ENCODE assay signal across 18 cellular contexts in the genomic region with DNA sequence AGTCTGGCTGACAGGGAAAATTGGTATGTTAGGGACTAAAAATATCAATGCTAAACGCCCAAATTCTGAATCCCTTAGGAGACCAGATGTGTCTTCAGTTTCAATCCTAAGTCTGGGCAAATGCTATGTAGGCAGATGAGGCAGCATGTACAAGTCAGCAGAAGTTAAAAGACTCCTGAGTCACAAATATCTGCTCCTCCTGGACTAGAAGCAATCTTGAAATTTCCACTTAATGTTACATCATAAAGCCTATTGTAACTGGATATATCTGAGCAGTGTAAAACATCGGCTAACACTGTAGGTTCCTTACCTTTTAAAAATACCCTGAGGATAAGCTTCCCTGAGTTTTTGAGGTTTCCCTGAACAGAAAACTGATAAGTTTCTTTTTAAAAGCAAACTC.
DNase-seq lines count a peak whose midpoint lies in the region; ATAC-seq and TF ChIP-seq lines count a peak whose summit lies in the region.
"Had no signal": no experiment of that assay in that cellular context is flagged by ENCODE, and none has a peak within 500 bp of the region (broad histone marks: within the 10 kb centered on the region; RNA-seq: fewer than 3 reads in every experiment).

No MANE protein-coding gene starts in this region.

- H3K36me3 Mint-ChIP-seq in Calu3 (ENCODE audit: insufficient read depth, unreplicated experiment) = peaks cover 4% of the 10 kb centered on the region
- H3K36me3 Mint-ChIP-seq in activated naive CD8-positive, alpha-beta T cell treated with anti-CD3 and anti-CD28 coated beads, Interleukin-2, amount 50 U/mL, for 24 hours (ENCODE audit: low read depth) = no peaks in the 10 kb centered on the region
- H3K36me3 Mint-ChIP-seq: activated naive CD8-positive, alpha-beta T cell treated with anti-CD3 and anti-CD28 coated beads, Interleukin-2, amount 10 ng/mL, durations not matched to agents 7 days and 5 days; CD4-positive, CD25-positive, alpha-beta regulatory T cell had no signal

- CTCF ChIA-PET in Calu3 (lab: Charles Lee) = no interaction called here

- H3K27me3 ChIP-seq in left lung (no peaks in the 10 kb centered on the region), heart right ventricle (no peaks in the 10 kb centered on the region), aorta (ENCODE audit: control insufficient read depth in 1 of 2, insufficient read depth in 2 of 2, low read length in 1 of 2) (no peaks in the 10 kb centered on the region)

- no peaks in the 10 kb centered on the region for H3K27me3 Mint-ChIP-seq in Calu3 (ENCODE audit: unreplicated experiment)
- no peaks in the 10 kb centered on the region for H3K27me3 Mint-ChIP-seq in activated naive CD8-positive, alpha-beta T cell treated with anti-CD3 and anti-CD28 coated beads, Interleukin-2, amount 50 U/mL, for 24 hours
- H3K27me3 Mint-ChIP-seq: activated B cell treated with CpG ODN at 0.5 μM for 24 hours; activated naive CD8-positive, alpha-beta T cell treated with anti-CD3 and anti-CD28 coated beads, Interleukin-2, amount 10 ng/mL, durations not matched to agents 7 days and 5 days; CD4-positive, CD25-positive, alpha-beta regulatory T cell; progenitor cell of endocrine pancreas had no signal

- H3K27ac ChIP-seq in left lung (no peak overlapping the region), heart right ventricle (no peak overlapping the region), aorta (ENCODE audit: low read depth in 1 of 2, low read length in 2 of 2) (no peak overlapping the region)
- H3K27ac ChIP-seq: HL-60 had no signal

- H3K27ac Mint-ChIP-seq in Calu3 (ENCODE audit: unreplicated experiment) = peak overlapping the region; percentile 86
- H3K27ac Mint-ChIP-seq in activated naive CD8-positive, alpha-beta T cell treated with anti-CD3 and anti-CD28 coated beads, Interleukin-2, amount 50 U/mL, for 24 hours = no peak overlapping the region
- H3K27ac Mint-ChIP-seq: activated B cell treated with CpG ODN at 0.5 μM for 24 hours; activated naive CD8-positive, alpha-beta T cell treated with anti-CD3 and anti-CD28 coated beads, Interleukin-2, amount 10 ng/mL, durations not matched to agents 7 days and 5 days; CD4-positive, CD25-positive, alpha-beta regulatory T cell; progenitor cell of endocrine pancreas had no signal

- DNase-seq in Calu3 (no peak), NCI-H69 (lab: John Stamatoyannopoulos, UW) (peak; percentile 58), choroid plexus epithelial cell (ENCODE audit: low read depth) (peak; percentile 94), left lung (no peak), heart right ventricle (no peak), aorta (no peak)
- no peak for DNase-seq in activated naive CD8-positive, alpha-beta T cell treated with anti-CD3 and anti-CD28 coated beads, Interleukin-2, amount 50 U/mL, for 24 hours
- DNase-seq: activated B cell treated with CpG ODN at 0.5 μM for 24 hours; activated CD8-positive, alpha-beta memory T cell treated with anti-CD3 and anti-CD28 coated beads, Interleukin-2, amount 50 U/mL, for 48 hours; activated naive CD8-positive, alpha-beta T cell treated with anti-CD3 and anti-CD28 coated beads, Interleukin-2, amount 10 ng/mL, durations not matched to agents 7 days and 5 days; CD4-positive, CD25-positive, alpha-beta regulatory T cell; effector CD4-positive, alpha-beta T cell; MV-4-11; NCI-H524; stimulated activated CD4-positive, alpha-beta T cell treated with anti-CD3 and anti-CD28 coated beads, Interleukin-4, amount 100 ng/mL, for 4 hours had no signal

- WGBS in heart right ventricle, 2 donors = 59 to 73% methylated on average over 2 of the region's 2 CpGs
- 43 to 50% methylated on average over 2 of the region's 2 CpGs for WGBS in aorta, 2 donors

- intact Hi-C loops in Calu3 (cut with micrococcal nuclease; ENCODE audit: unreplicated experiment) (no loop called here), left lung (cut with DNase I) (no loop called here), heart right ventricle (cut with DNase I) (no loop called here), aorta (cut with DNase I) (no loop called here)

- peaks cover 16% of the 10 kb centered on the region for H3K9me3 Mint-ChIP-seq in Calu3 (ENCODE audit: low read depth, unreplicated experiment)
- peaks cover 8% of the 10 kb centered on the region for H3K9me3 Mint-ChIP-seq in activated naive CD8-positive, alpha-beta T cell treated with anti-CD3 and anti-CD28 coated beads, Interleukin-2, amount 50 U/mL, for 24 hours

- no TSS peak for BruUV-seq in Calu3 (replicated peaks; lab: Mats Ljungman, UMichigan)

- peak; percentile 23 for ATAC-seq in left lung
- ATAC-seq in activated naive CD8-positive, alpha-beta T cell treated with anti-CD3 and anti-CD28 coated beads, Interleukin-2, amount 50 U/mL, for 24 hours = no peak
- no peak for ATAC-seq in heart right ventricle
- ATAC-seq in aorta (ENCODE audit: low FRiP score) = no peak
- ATAC-seq in GM19351 (IDR thresholded peaks at IDR 0.05; ENCODE audit: unreplicated experiment) = no peak

- H3K4me3 Mint-ChIP-seq in Calu3 (ENCODE audit: low read depth, unreplicated experiment) = no peak overlapping the region
- no peak overlapping the region for H3K4me3 Mint-ChIP-seq in activated naive CD8-positive, alpha-beta T cell treated with anti-CD3 and anti-CD28 coated beads, Interleukin-2, amount 50 U/mL, for 24 hours
- H3K4me3 Mint-ChIP-seq: activated B cell treated with CpG ODN at 0.5 μM for 24 hours; activated naive CD8-positive, alpha-beta T cell treated with anti-CD3 and anti-CD28 coated beads, Interleukin-2, amount 10 ng/mL, durations not matched to agents 7 days and 5 days; CD4-positive, CD25-positive, alpha-beta regulatory T cell had no signal

- TF ChIP-seq CTCF in Calu3 (IDR thresholded peaks at IDR 0.05; ENCODE audit: unreplicated experiment) (no peak), choroid plexus epithelial cell (conservative IDR thresholded peaks at IDR 0.05; ENCODE audit: low read depth, low read length) (no peak), left lung (IDR thresholded peaks at IDR 0.05) (no peak), heart right ventricle (IDR thresholded peaks at IDR 0.05) (no peak)

- H3K36me3 ChIP-seq in left lung = no peaks in the 10 kb centered on the region
- H3K36me3 ChIP-seq in heart right ventricle = no peaks in the 10 kb centered on the region
- H3K36me3 ChIP-seq in aorta (ENCODE audit: control insufficient read depth in 1 of 2, insufficient read depth in 2 of 2, low read length in 1 of 2) = no peaks in the 10 kb centered on the region

- H3K4me3 ChIP-seq in choroid plexus epithelial cell (ENCODE audit: low read depth, low read length) = no peak overlapping the region
- H3K4me3 ChIP-seq in left lung = no peak overlapping the region
- no peak overlapping the region for H3K4me3 ChIP-seq in heart right ventricle
- H3K4me3 ChIP-seq in aorta (ENCODE audit: low read length in 2 of 2) = no peak overlapping the region

- H3K9me3 ChIP-seq in left lung = peaks cover 0 to 5% of the 10 kb centered on the region in 2 donors
- peaks cover 0 to 4% (median 0%) of the 10 kb centered on the region in 11 donors for H3K9me3 ChIP-seq in heart right ventricle
- peaks cover 1% of the 10 kb centered on the region for H3K9me3 ChIP-seq in aorta (ENCODE audit: control insufficient read depth, low read length)

- no peaks in the 10 kb centered on the region for H3K4me1 Mint-ChIP-seq in Calu3 (ENCODE audit: low read depth, unreplicated experiment)
- H3K4me1 Mint-ChIP-seq in activated naive CD8-positive, alpha-beta T cell treated with anti-CD3 and anti-CD28 coated beads, Interleukin-2, amount 50 U/mL, for 24 hours = no peaks in the 10 kb centered on the region
- H3K4me1 Mint-ChIP-seq: activated B cell treated with CpG ODN at 0.5 μM for 24 hours; activated naive CD8-positive, alpha-beta T cell treated with anti-CD3 and anti-CD28 coated beads, Interleukin-2, amount 10 ng/mL, durations not matched to agents 7 days and 5 days; CD4-positive, CD25-positive, alpha-beta regulatory T cell had no signal

- H3K4me1 ChIP-seq in left lung (no peaks in the 10 kb centered on the region), heart right ventricle (no peaks in the 10 kb centered on the region), aorta (ENCODE audit: control insufficient read depth in 1 of 2, insufficient read depth in 2 of 2, low read length in 2 of 2) (no peaks in the 10 kb centered on the region)

Comparison
In these comparisons a context has a peak if more than half of its experiments do, and no peak if none do; other contexts are left out.
1. DNase-seq: peak in NCI-H69 (single experiment) and choroid plexus epithelial cell (single experiment); none in Calu3 (single experiment), left lung (0 of 2), activated naive CD8-positive, alpha-beta T cell treated with anti-CD3 and anti-CD28 coated beads, Interleukin-2, amount 50 U/mL, for 24 hours (single experiment), heart right ventricle (0 of 2) and aorta (0 of 2).